12 cellular contexts compared by ENCODE assay signal in the genomic region with DNA sequence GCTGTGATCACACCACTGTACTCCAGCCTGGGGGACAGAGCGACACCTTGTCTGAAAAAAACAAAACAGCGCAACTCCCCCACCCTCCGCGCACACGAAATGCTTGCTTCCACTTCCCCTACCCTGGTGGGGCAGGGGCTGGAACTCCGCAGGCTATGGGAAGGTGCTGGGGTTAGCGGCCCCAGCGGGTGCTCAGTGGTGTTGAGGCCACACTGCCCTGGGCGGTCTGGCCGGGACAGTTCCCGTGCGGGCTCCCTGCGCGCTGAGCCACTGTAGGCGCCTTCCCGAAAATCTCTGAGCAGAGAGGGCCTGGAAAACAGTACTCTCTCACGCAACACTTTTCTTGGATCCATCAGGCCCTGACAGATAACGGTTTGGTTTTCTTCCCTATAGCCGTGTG. TPM values are rescaled to one million over a fixed set of nuclear protein-coding genes. Genes with fewer than 3 reads are reported as not detected.
DNase-seq lines count a peak whose midpoint lies in the region; ATAC-seq and TF ChIP-seq lines count a peak whose summit lies in the region.
"Had no signal": no experiment of that assay in that cellular context is flagged by ENCODE, and none has a peak within 500 bp of the region (broad histone marks: within the 10 kb centered on the region; RNA-seq: fewer than 3 reads in every experiment).

No MANE protein-coding gene starts in this region.

- H3K27ac Mint-ChIP-seq in Caco-2 (ENCODE audit: unreplicated experiment) = peak overlapping the region; percentile 70
- no peak overlapping the region for H3K27ac Mint-ChIP-seq in activated naive CD4-positive, alpha-beta T cell treated with anti-CD3 and anti-CD28 coated beads, Interleukin-2, amount 50 U/mL, for 72 hours

- ATAC-seq in activated T-cell treated with anti-CD3 and anti-CD28 coated beads, Interleukin-2, amount 50 U/mL, for 4 hours = no peak
- ATAC-seq in HG02885 (IDR thresholded peaks at IDR 0.05; ENCODE audit: poor library complexity, unreplicated experiment) = no peak
- no peak for ATAC-seq in activated naive CD4-positive, alpha-beta T cell treated with anti-CD3 and anti-CD28 coated beads, Interleukin-2, amount 50 U/mL, for 72 hours

- H3K36me3 ChIP-seq in Caco-2 (ENCODE audit: control insufficient read depth, insufficient read depth, low read length) (no peaks in the 10 kb centered on the region; the same call in 1 of the 2 replicates), adipocyte (ENCODE audit: control insufficient read depth, insufficient read depth, low read length, severe bottlenecking) (no peaks in the 10 kb centered on the region)
- H3K36me3 ChIP-seq: spleen had no signal

- H3K9me3 ChIP-seq in Caco-2 = no peaks in the 10 kb centered on the region
- no peaks in the 10 kb centered on the region for H3K9me3 ChIP-seq in adipocyte (ENCODE audit: control insufficient read depth, low read length)
- no peaks in the 10 kb centered on the region for H3K9me3 ChIP-seq in iPS-18c (ENCODE audit: control insufficient read depth, insufficient read depth, low read length)
- H3K9me3 ChIP-seq: spleen had no signal

- peak overlapping the region; percentile 89 for H3K9ac ChIP-seq in adipocyte (ENCODE audit: low read length)

- H3K4me1 ChIP-seq in Caco-2 (peaks cover 17% of the 10 kb centered on the region), adipocyte (ENCODE audit: control insufficient read depth, insufficient read depth, low read length) (peaks cover 13% of the 10 kb centered on the region)

- TF ChIP-seq CTCF in Caco-2 (IDR thresholded peaks at IDR 0.05; ENCODE audit: insufficient read depth in 1 of 2, low read depth in 1 of 2, low read length in 1 of 2, severe bottlenecking in 1 of 2, unreplicated experiment in 1 of 2) = no peak

- H3K4me3 Mint-ChIP-seq in Caco-2 (ENCODE audit: unreplicated experiment) = peak overlapping the region; percentile 65
- H3K4me3 Mint-ChIP-seq in activated T-cell treated with anti-CD3 and anti-CD28 coated beads, Interleukin-2, amount 50 U/mL, for 4 hours = no peak overlapping the region

- H3K27me3 ChIP-seq in Caco-2 (replicated peaks; ENCODE audit: control insufficient read depth, insufficient read depth, low read length) = no peaks in the 10 kb centered on the region
- H3K27me3 ChIP-seq in adipocyte (replicated peaks; ENCODE audit: control insufficient read depth, insufficient read depth, low read length) = no peaks in the 10 kb centered on the region

- no peaks in the 10 kb centered on the region for H3K27me3 Mint-ChIP-seq in Caco-2 (ENCODE audit: insufficient read depth, unreplicated experiment)
- peaks cover 45% of the 10 kb centered on the region for H3K27me3 Mint-ChIP-seq in activated T-cell treated with anti-CD3 and anti-CD28 coated beads, Interleukin-2, amount 50 U/mL, for 4 hours (ENCODE audit: low read depth)

- H3K4me3 ChIP-seq in Caco-2 (ENCODE audit: low read depth, low read length) (no peak overlapping the region; the same call in 1 of the 2 replicates), adipocyte (ENCODE audit: low read length) (peak overlapping the region; percentile 79), iPS-18c (ENCODE audit: insufficient read depth, low read depth, low read length) (peak overlapping the region; percentile 59; the same call in 1 of the 2 replicates)

- peaks cover 20% of the 10 kb centered on the region for H3K4me1 Mint-ChIP-seq in Caco-2 (ENCODE audit: low read depth, unreplicated experiment)
- H3K4me1 Mint-ChIP-seq in activated T-cell treated with anti-CD3 and anti-CD28 coated beads, Interleukin-2, amount 50 U/mL, for 4 hours (ENCODE audit: low read depth) = peaks cover 8% of the 10 kb centered on the region

- DNase-seq in Caco-2 = no peak
- no peak for DNase-seq in adipocyte (ENCODE audit: low read depth)
- peak; percentile 66 for DNase-seq in posterior vena cava (ENCODE audit: low spot score)
- no peak for DNase-seq in activated T-cell treated with anti-CD3 and anti-CD28 coated beads, Interleukin-2, amount 50 U/mL, for 4 hours
- DNase-seq in NCI-H1048 (lab: John Stamatoyannopoulos, UW) = no peak
- no peak for DNase-seq in activated naive CD4-positive, alpha-beta T cell treated with anti-CD3 and anti-CD28 coated beads, Interleukin-2, amount 50 U/mL, for 72 hours (ENCODE audit: low spot score in 2 of 2)
- DNase-seq: activated naive CD4-positive, alpha-beta T cell treated with Interleukin-2 at 50 U/mL for 16 hours; DMS 273 treated with DMSO at 0.1 percent for 48 hours; naive B cell; spleen had no signal

- H3K9me3 Mint-ChIP-seq in Caco-2 (ENCODE audit: unreplicated experiment) = no peaks in the 10 kb centered on the region
- no peaks in the 10 kb centered on the region for H3K9me3 Mint-ChIP-seq in activated T-cell treated with anti-CD3 and anti-CD28 coated beads, Interleukin-2, amount 50 U/mL, for 4 hours
- H3K9me3 Mint-ChIP-seq in activated naive CD4-positive, alpha-beta T cell treated with anti-CD3 and anti-CD28 coated beads, Interleukin-2, amount 50 U/mL, for 72 hours = no peaks in the 10 kb centered on the region

- POLR2A ChIA-PET in Caco-2 (lab: Charles Lee) = interaction anchor here (0.9 to 1.7 kb wide), 2 partner anchors 197 to 253 kb away, joined by 3 to 10 read pairs; partner anchors contain the start of genes SCGB2B2, ZNF181 and ZNF302

- intact Hi-C loops in Caco-2 (cut with micrococcal nuclease; ENCODE audit: unreplicated experiment) = no loop called here
- intact Hi-C loops in posterior vena cava (cut with DNase I) = no loop called here

- CTCF ChIA-PET in Caco-2 (lab: Charles Lee) = no interaction called here

- BruUV-seq in Caco-2 (replicated peaks; lab: Mats Ljungman, UMichigan) = no TSS peak

- H3K36me3 Mint-ChIP-seq in Caco-2 (ENCODE audit: insufficient read depth, unreplicated experiment) = peaks cover 43% of the 10 kb centered on the region
- H3K36me3 Mint-ChIP-seq in activated T-cell treated with anti-CD3 and anti-CD28 coated beads, Interleukin-2, amount 50 U/mL, for 4 hours (ENCODE audit: insufficient read depth) = no peaks in the 10 kb centered on the region
- peaks cover 7% of the 10 kb centered on the region in 2 donors for H3K36me3 Mint-ChIP-seq in activated naive CD4-positive, alpha-beta T cell treated with anti-CD3 and anti-CD28 coated beads, Interleukin-2, amount 50 U/mL, for 72 hours
- H3K36me3 Mint-ChIP-seq: naive B cell had no signal

RNA-seq across cellular contexts. Expression of gene WTIP, which starts 1.1 kb away (rescaled TPM):
- 53.3 and 58.0 TPM in 2 replicates for total RNA-seq in Caco-2 (2022)
- total RNA-seq in posterior vena cava = 10 to 100 TPM; 20.7 to 28.6 TPM
- under 1 TPM; 0.38 to 0.98 (median 0.63) TPM for total RNA-seq in activated T-cell treated with anti-CD3 and anti-CD28 coated beads, Interleukin-2, amount 50 U/mL, for 4 hours
- 1 to 10 TPM in 1 of 2 donors, under 1 TPM in 1; 0.33 to 1.6 TPM for total RNA-seq in activated naive CD4-positive, alpha-beta T cell treated with anti-CD3 and anti-CD28 coated beads, Interleukin-2, amount 50 U/mL, for 72 hours

RNA-seq across cellular contexts. Expression of gene UBA2, which starts 52.3 kb away (rescaled TPM):
- total RNA-seq in Caco-2 (2022) = 180 and 201 TPM in 2 replicates
- 10 to 100 TPM; 70.8 to 81.8 TPM for total RNA-seq in posterior vena cava
- total RNA-seq in activated T-cell treated with anti-CD3 and anti-CD28 coated beads, Interleukin-2, amount 50 U/mL, for 4 hours = 100 to 1,000 TPM; 182 to 194 (median 194) TPM
- total RNA-seq in activated naive CD4-positive, alpha-beta T cell treated with anti-CD3 and anti-CD28 coated beads, Interleukin-2, amount 50 U/mL, for 72 hours = 100 to 1,000 TPM; 137 to 162 TPM

Comparison
In these comparisons a context has a peak if more than half of its experiments do, and no peak if none do; other contexts are left out.
1. RNA of gene WTIP, which starts 1.1 kb away (total RNA-seq): 53.3 to 58.0 TPM in Caco-2 and 20.7 to 28.6 TPM in posterior vena cava; 0.33 to 1.6 TPM in activated naive CD4-positive, alpha-beta T cell treated with anti-CD3 and anti-CD28 coated beads, Interleukin-2, amount 50 U/mL, for 72 hours and 0.38 to 0.98 TPM in activated T-cell treated with anti-CD3 and anti-CD28 coated beads, Interleukin-2, amount 50 U/mL, for 4 hours; every median in the first group is over 4 times any median in the second.